In genomic region chr17:17206149-17206912, GRCh38 we compare ENCODE assay signal across 8 cellular contexts.
DNase-seq lines count a peak whose midpoint lies in the region; ATAC-seq lines count a peak whose summit lies in the region.

Gene PLD6, minus strand, starts transcription at chr17:17206333. Its CDS starts 47 bp downstream, at chr17:17206286.

- peak within 1 kb of the TSS; percentile 73 for H3K4me3 Mint-ChIP-seq in central memory CD8-positive, alpha-beta T cell
- H3K4me3 Mint-ChIP-seq in memory B cell: peak within 1 kb of the TSS; percentile 77

- H3K36me3 Mint-ChIP-seq in central memory CD8-positive, alpha-beta T cell (ENCODE audit: insufficient read depth): peaks cover 29% of the 10 kb centered on the region
- H3K36me3 Mint-ChIP-seq in memory B cell: peaks cover 5% of the 10 kb centered on the region

- H3K9me3 Mint-ChIP-seq in central memory CD8-positive, alpha-beta T cell: no peaks in the 10 kb centered on the region
- peaks cover 2% of the 10 kb centered on the region for H3K9me3 Mint-ChIP-seq in memory B cell

- H3K27ac Mint-ChIP-seq in central memory CD8-positive, alpha-beta T cell (ENCODE audit: low read depth): peak within 1 kb of the TSS; percentile 81
- H3K27ac Mint-ChIP-seq in memory B cell: peak within 1 kb of the TSS; percentile 89

- no peaks in the 10 kb centered on the region for H3K27me3 Mint-ChIP-seq in central memory CD8-positive, alpha-beta T cell
- no peaks in the 10 kb centered on the region for H3K27me3 Mint-ChIP-seq in memory B cell

- H3K4me1 Mint-ChIP-seq in central memory CD8-positive, alpha-beta T cell: peaks cover 32% of the 10 kb centered on the region
- H3K4me1 Mint-ChIP-seq in memory B cell: peaks cover 13% of the 10 kb centered on the region

- peak; percentile 55 for ATAC-seq in GM18502 (IDR thresholded peaks at IDR 0.05; ENCODE audit: poor library complexity, unreplicated experiment)
- peak; percentile 57 for ATAC-seq in HG03045 (IDR thresholded peaks at IDR 0.05; ENCODE audit: unreplicated experiment)
- peak; percentile 71 for ATAC-seq in central memory CD8-positive, alpha-beta T cell (replicated peaks; ENCODE audit: extremely low read depth, poor library complexity, severe bottlenecking)
- peak; percentile 79 for ATAC-seq in memory B cell (ENCODE audit: low read depth)
- no peak for ATAC-seq in GM21515 (IDR thresholded peaks at IDR 0.05; ENCODE audit: unreplicated experiment)

- DNase-seq in NCI-H524 (lab: John Stamatoyannopoulos, UW) (peak; percentile 55 to 78), memory B cell (ENCODE audit: low spot score in 2 of 2) (peak; percentile 96 to 99)
- peak; percentile 82 for DNase-seq in activated CD4-positive, alpha-beta T cell treated with anti-CD3 and anti-CD28 coated beads for 1 hour
- peak; percentile 89 to 93 for DNase-seq in central memory CD8-positive, alpha-beta T cell (ENCODE audit: low spot score in 2 of 2)
- DNase-seq in stimulated activated CD8-positive, alpha-beta memory T cell treated with anti-CD3 and anti-CD28 coated beads, Interleukin-4, amount 100 ng/mL, for 24 hours (ENCODE audit: low read depth): peak; percentile 88
